12 cellular contexts compared by ENCODE assay signal in genomic region chr1:180098242-180098995, GRCh38. TPM values are rescaled to one million over a fixed set of nuclear protein-coding genes. Genes with fewer than 3 reads are reported as not detected.
DNase-seq lines count a peak whose midpoint lies in the region; ATAC-seq and TF ChIP-seq lines count a peak whose summit lies in the region.
"Had no signal": no experiment of that assay in that cellular context is flagged by ENCODE, and none has a peak within 500 bp of the region (broad histone marks: within the 10 kb centered on the region; RNA-seq: fewer than 3 reads in every experiment).

No MANE protein-coding gene starts in this region.

- no peak overlapping the region for H3K4me3 Mint-ChIP-seq in activated CD8-positive, alpha-beta T cell treated with anti-CD3 and anti-CD28 coated beads, Interleukin-2, amount 10 ng/mL, durations not matched to agents 7 days and 5 days
- H3K4me3 Mint-ChIP-seq: activated naive CD4-positive, alpha-beta T cell treated with anti-CD3 and anti-CD28 coated beads, Interleukin-2, amount 50 U/mL, for 24 hours had no signal

- CTCF ChIA-PET in activated CD8-positive, alpha-beta T cell treated with anti-CD3 and anti-CD28 coated beads, Interleukin-2, amount 10 ng/mL, durations not matched to agents 7 days and 5 days (lab: Charles Lee) = no interaction called here

- H3K27ac Mint-ChIP-seq in activated CD8-positive, alpha-beta T cell treated with anti-CD3 and anti-CD28 coated beads, Interleukin-2, amount 10 ng/mL, durations not matched to agents 7 days and 5 days = no peak overlapping the region
- H3K27ac Mint-ChIP-seq: activated naive CD4-positive, alpha-beta T cell treated with anti-CD3 and anti-CD28 coated beads, Interleukin-2, amount 50 U/mL, for 24 hours had no signal

- DNase-seq in HL-60 (ENCODE audit: low read depth in 1 of 2, low spot score in 1 of 2) = peak in 1 of 2 experiments; percentile 13
- peak; percentile 92 for DNase-seq in amniotic epithelial cell (ENCODE audit: low read depth)
- peak; percentile 21 for DNase-seq in hepatic stellate cell (ENCODE audit: low spot score)
- peak; percentile 72 for DNase-seq in stromal cell of bone marrow (ENCODE audit: low read depth)
- DNase-seq in activated T-cell treated with anti-CD3 and anti-CD28 coated beads, Interleukin-2, amount 50 U/mL, for 1 hour = no peak
- no peak for DNase-seq in activated CD8-positive, alpha-beta T cell treated with anti-CD3 and anti-CD28 coated beads, Interleukin-2, amount 10 ng/mL, durations not matched to agents 7 days and 5 days
- no peak for DNase-seq in SIG-M5 treated with dmso at 0.1 percent for 504 hours (lab: John Stamatoyannopoulos, UW; ENCODE audit: unreplicated experiment)
- DNase-seq: activated CD4-positive, alpha-beta T cell treated with anti-CD3 and anti-CD28 coated beads for 48 hours; GF-D8; NCI-H2107 had no signal

- peaks cover 50% of the 10 kb centered on the region for H3K36me3 Mint-ChIP-seq in activated CD8-positive, alpha-beta T cell treated with anti-CD3 and anti-CD28 coated beads, Interleukin-2, amount 10 ng/mL, durations not matched to agents 7 days and 5 days (ENCODE audit: low read depth)

- no peaks in the 10 kb centered on the region for H3K27me3 ChIP-seq in HL-60 (ENCODE audit: insufficient read depth, poor library complexity, severe bottlenecking)

- POLR2A ChIA-PET in activated CD8-positive, alpha-beta T cell treated with anti-CD3 and anti-CD28 coated beads, Interleukin-2, amount 10 ng/mL, durations not matched to agents 7 days and 5 days (lab: Charles Lee) = interaction anchor here (0.6 kb wide), 1 partner anchor 1003 kb away, joined by 3 read pairs; no protein-coding TSS in a partner anchor

- TF ChIP-seq CTCF in HL-60 (IDR thresholded peaks at IDR 0.05; ENCODE audit: insufficient read depth, low read length) = no peak

- peaks cover 16% of the 10 kb centered on the region for H3K4me1 Mint-ChIP-seq in activated CD8-positive, alpha-beta T cell treated with anti-CD3 and anti-CD28 coated beads, Interleukin-2, amount 10 ng/mL, durations not matched to agents 7 days and 5 days (ENCODE audit: low read depth)
- H3K4me1 Mint-ChIP-seq: activated naive CD4-positive, alpha-beta T cell treated with anti-CD3 and anti-CD28 coated beads, Interleukin-2, amount 50 U/mL, for 24 hours had no signal

- H3K4me3 ChIP-seq in HL-60 (replicated peaks; ENCODE audit: insufficient read depth, low read length) = no peak overlapping the region
- H3K4me3 ChIP-seq: prostate gland had no signal

- no peak for ATAC-seq in activated CD8-positive, alpha-beta T cell treated with anti-CD3 and anti-CD28 coated beads, Interleukin-2, amount 10 ng/mL, durations not matched to agents 7 days and 5 days

- no peaks in the 10 kb centered on the region for H3K9me3 Mint-ChIP-seq in activated CD8-positive, alpha-beta T cell treated with anti-CD3 and anti-CD28 coated beads, Interleukin-2, amount 10 ng/mL, durations not matched to agents 7 days and 5 days (ENCODE audit: insufficient read depth)
- H3K9me3 Mint-ChIP-seq: activated naive CD4-positive, alpha-beta T cell treated with anti-CD3 and anti-CD28 coated beads, Interleukin-2, amount 50 U/mL, for 24 hours had no signal

- peak overlapping the region; percentile 21; the same call in 1 of the 2 replicates for H3K27ac ChIP-seq in HL-60 (replicated peaks)
- H3K27ac ChIP-seq: prostate gland had no signal

- no peaks in the 10 kb centered on the region for H3K27me3 Mint-ChIP-seq in activated CD8-positive, alpha-beta T cell treated with anti-CD3 and anti-CD28 coated beads, Interleukin-2, amount 10 ng/mL, durations not matched to agents 7 days and 5 days (ENCODE audit: low read depth)
- H3K27me3 Mint-ChIP-seq: activated naive CD4-positive, alpha-beta T cell treated with anti-CD3 and anti-CD28 coated beads, Interleukin-2, amount 50 U/mL, for 24 hours had no signal

RNA-seq across cellular contexts. Expression of gene QSOX1, which starts 56.2 kb away (rescaled TPM):
- 10 to 100 TPM; 23.9 to 25.2 TPM for total RNA-seq in activated CD8-positive, alpha-beta T cell treated with anti-CD3 and anti-CD28 coated beads, Interleukin-2, amount 10 ng/mL, durations not matched to agents 7 days and 5 days

Comparison
In these comparisons a context has a peak if more than half of its experiments do, and no peak if none do; other contexts are left out.
1. DNase-seq: peak in amniotic epithelial cell (single experiment), hepatic stellate cell (single experiment) and stromal cell of bone marrow (single experiment); none in activated T-cell treated with anti-CD3 and anti-CD28 coated beads, Interleukin-2, amount 50 U/mL, for 1 hour (single experiment), activated CD8-positive, alpha-beta T cell treated with anti-CD3 and anti-CD28 coated beads, Interleukin-2, amount 10 ng/mL, durations not matched to agents 7 days and 5 days (single experiment) and SIG-M5 treated with dmso at 0.1 percent for 504 hours (single experiment).